Comparison of ENCODE assay signal across 8 cellular contexts in genomic region chr9:127244609-127245601, GRCh38. TPM values are rescaled to one million over a fixed set of nuclear protein-coding genes. Genes with fewer than 3 reads are reported as not detected.
DNase-seq lines count a peak whose midpoint lies in the region; ATAC-seq and TF ChIP-seq lines count a peak whose summit lies in the region.

No MANE protein-coding gene starts in this region.

- no peaks in the 10 kb centered on the region for H4K20me1 ChIP-seq in SK-N-SH (ENCODE audit: insufficient read depth)

- 17% methylated on average over 24 of the region's 53 CpGs for WGBS in SK-N-SH (ENCODE audit: low lambda C conversion rate)
- whole genome bisulfite sequencing in suprapubic skin = 19% methylated on average over 18 of the region's 53 CpGs

- peak overlapping the region in 1 of 2 experiments; percentile 36; a peak in 1 of 4 replicates for H3K27ac ChIP-seq in SK-N-SH (ENCODE audit: low read depth in 2 of 2, low read length in 1 of 2)
- peak overlapping the region; percentile 52 for H3K27ac ChIP-seq in suprapubic skin

- CTCF ChIA-PET in GM10248 (lab: Yijun Ruan, JAX) (interaction anchor here (1.0 to 1.8 kb wide), 5 partner anchors 9 to 152 kb away, joined by 3 to 5 read pairs (median 4); partner anchors contain the start of gene SLC2A8), SK-N-SH (lab: Yijun Ruan, JAX) (interaction anchor here (1.3 to 1.6 kb wide), 6 partner anchors 11 to 304 kb away, joined by 3 to 5 read pairs (median 4); no protein-coding TSS in a partner anchor)

- no peaks in the 10 kb centered on the region for H3F3A ChIP-seq in SK-N-SH (replicated peaks; ENCODE audit: insufficient read depth)

- peaks cover 9% of the 10 kb centered on the region for H3K4me1 Mint-ChIP-seq in activated naive CD4-positive, alpha-beta T cell treated with anti-CD3 and anti-CD28 coated beads, Interleukin-2, amount 50 U/mL, for 24 hours

- no peaks in the 10 kb centered on the region for H3K79me2 ChIP-seq in SK-N-SH (ENCODE audit: insufficient read depth)

- H3K9ac ChIP-seq in SK-N-SH = peak overlapping the region; percentile 58; the same call in 1 of the 2 replicates

- DNase-seq in GM10248 (ENCODE audit: extremely low spot score) (peak; percentile 98), NCI-H1092 treated with DMSO at 0.1 percent for 48 hours (lab: John Stamatoyannopoulos, UW) (peak; percentile 93), SK-N-SH (peak; percentile 95), glomerular endothelial cell (ENCODE audit: extremely low read depth, low read depth, low spot score) (peak; percentile 52), occipital lobe (lab: John Stamatoyannopoulos, UW) (peak; percentile 97), suprapubic skin (ENCODE audit: low spot score in 2 of 2) (peak; percentile 98 to 99)

- TF ChIP-seq EP300 in SK-N-SH (IDR thresholded peaks at IDR 0.05; ENCODE audit: borderline replicate concordance in 1 of 2, low read depth in 1 of 2, low read length in 1 of 2) = no peak
- no peak for TF ChIP-seq EP300 in suprapubic skin (IDR thresholded peaks at IDR 0.05)

- no peak for TF ChIP-seq RAD21 in SK-N-SH (IDR thresholded peaks at IDR 0.05; ENCODE audit: low read length)

- no peak for TF ChIP-seq POLR2A in suprapubic skin (IDR thresholded peaks at IDR 0.05)

- H3K9me3 ChIP-seq in SK-N-SH (no peaks in the 10 kb centered on the region), suprapubic skin (no peaks in the 10 kb centered on the region)

- H3K9me3 Mint-ChIP-seq in activated naive CD4-positive, alpha-beta T cell treated with anti-CD3 and anti-CD28 coated beads, Interleukin-2, amount 50 U/mL, for 24 hours = no peaks in the 10 kb centered on the region

- peak overlapping the region; percentile 77 for H3K4me2 ChIP-seq in SK-N-SH

- TF ChIP-seq CTCF in GM10248 (IDR thresholded peaks at IDR 0.05; ENCODE audit: control extremely low read depth, extremely low read depth, low read depth, missing control alignments) (no peak), SK-N-SH (IDR thresholded peaks at IDR 0.05) (no peak), suprapubic skin (IDR thresholded peaks at IDR 0.05) (no peak)

- peak; percentile 100 for ATAC-seq in HG02588 (IDR thresholded peaks at IDR 0.05; ENCODE audit: unreplicated experiment)

- H3K4me3 Mint-ChIP-seq in activated naive CD4-positive, alpha-beta T cell treated with anti-CD3 and anti-CD28 coated beads, Interleukin-2, amount 50 U/mL, for 24 hours = peak overlapping the region; percentile 89

- H3K27ac Mint-ChIP-seq in activated naive CD4-positive, alpha-beta T cell treated with anti-CD3 and anti-CD28 coated beads, Interleukin-2, amount 50 U/mL, for 24 hours = peak overlapping the region; percentile 76

- H3K9me2 ChIP-seq in SK-N-SH = no peaks in the 10 kb centered on the region

- H3K27me3 ChIP-seq in SK-N-SH (ENCODE audit: insufficient read depth) (no peaks in the 10 kb centered on the region), suprapubic skin (no peaks in the 10 kb centered on the region)

- H3K4me3 ChIP-seq in SK-N-SH (ENCODE audit: low read depth in 2 of 2, low read length in 1 of 2) = peak overlapping the region; percentile 57 to 66
- H3K4me3 ChIP-seq in suprapubic skin = peak overlapping the region; percentile 54

- POLR2A ChIA-PET in GM10248 (lab: Yijun Ruan, JAX) = interaction anchor here (1.0 kb wide), 1 partner anchor 152 kb away, joined by 3 read pairs; the partner anchor contains the start of gene SLC2A8
- POLR2A ChIA-PET in SK-N-SH (lab: Yijun Ruan, JAX) = interaction anchor here (0.6 to 1.7 kb wide), 6 partner anchors 9 to 75 kb away, joined by 3 to 7 read pairs (median 3); no protein-coding TSS in a partner anchor

- peaks cover 1% of the 10 kb centered on the region for H3K27me3 Mint-ChIP-seq in activated naive CD4-positive, alpha-beta T cell treated with anti-CD3 and anti-CD28 coated beads, Interleukin-2, amount 50 U/mL, for 24 hours

- peaks cover 0 to 9% of the 10 kb centered on the region in 2 experiments; a peak in 1 of 4 replicates for H3K4me1 ChIP-seq in SK-N-SH (ENCODE audit: control insufficient read depth in 1 of 2, insufficient read depth in 2 of 2, low read depth in 1 of 2, low read length in 1 of 2)
- H3K4me1 ChIP-seq in suprapubic skin = peaks cover 6% of the 10 kb centered on the region

- no peaks in the 10 kb centered on the region for H3K36me3 Mint-ChIP-seq in activated naive CD4-positive, alpha-beta T cell treated with anti-CD3 and anti-CD28 coated beads, Interleukin-2, amount 50 U/mL, for 24 hours

- H2AFZ ChIP-seq in SK-N-SH (ENCODE audit: low read depth) = peak overlapping the region; percentile 89

- H3K36me3 ChIP-seq in SK-N-SH (replicated peaks in 1 of 2; ENCODE audit: control insufficient read depth in 1 of 2, insufficient read depth in 2 of 2, low read length in 1 of 2) = peaks cover 0 to 2% of the 10 kb centered on the region in 2 experiments
- no peaks in the 10 kb centered on the region for H3K36me3 ChIP-seq in suprapubic skin

TF ChIP-seq in SK-N-SH, 30 proteins besides CTCF, POLR2A, EP300 and RAD21 (continues in another document):
- 0 out of 2 replicates have a peak, but pooled peaks have one; percentile 38 for TF ChIP-seq ZBTB33 (IDR thresholded peaks at IDR 0.05; ENCODE audit: borderline replicate concordance, low read depth)
- no peak for TF ChIP-seq USF2 (IDR thresholded peaks at IDR 0.05; ENCODE audit: borderline replicate concordance, low read depth, low read length)
- TF ChIP-seq CHD2 (IDR thresholded peaks at IDR 0.05; ENCODE audit: low read length, partially characterized antibody) = peak; percentile 82
- TF ChIP-seq TEAD4 (IDR thresholded peaks at IDR 0.05; ENCODE audit: borderline replicate concordance, insufficient read depth) = no peak
- no peak for TF ChIP-seq GATA2 (CRISPR knock-in tag; IDR thresholded peaks at IDR 0.05)
- no peak for TF ChIP-seq YY1 (IDR thresholded peaks at IDR 0.05; ENCODE audit: low read depth)
- TF ChIP-seq EZH2phosphoT487 (IDR thresholded peaks at IDR 0.05; ENCODE audit: borderline replicate concordance, low read depth) = no peak
- no peak for TF ChIP-seq SIN3A (IDR thresholded peaks at IDR 0.05; ENCODE audit: borderline replicate concordance, low read depth, low read length)
- TF ChIP-seq USF1 (IDR thresholded peaks at IDR 0.05; ENCODE audit: borderline replicate concordance, low read depth) = no peak
- no peak for TF ChIP-seq FOXJ3 (CRISPR knock-in tag; IDR thresholded peaks at IDR 0.05)
- TF ChIP-seq, protein P1, sequence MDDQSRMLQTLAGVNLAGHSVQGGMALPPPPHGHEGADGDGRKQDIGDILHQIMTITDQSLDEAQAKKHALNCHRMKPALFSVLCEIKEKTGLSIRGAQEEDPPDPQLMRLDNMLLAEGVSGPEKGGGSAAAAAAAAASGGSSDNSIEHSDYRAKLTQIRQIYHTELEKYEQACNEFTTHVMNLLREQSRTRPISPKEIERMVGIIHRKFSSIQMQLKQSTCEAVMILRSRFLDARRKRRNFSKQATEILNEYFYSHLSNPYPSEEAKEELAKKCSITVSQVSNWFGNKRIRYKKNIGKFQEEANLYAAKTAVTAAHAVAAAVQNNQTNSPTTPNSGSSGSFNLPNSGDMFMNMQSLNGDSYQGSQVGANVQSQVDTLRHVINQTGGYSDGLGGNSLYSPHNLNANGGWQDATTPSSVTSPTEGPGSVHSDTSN (IDR thresholded peaks at IDR 0.05) = peak; percentile 98
- peak; percentile 41 for TF ChIP-seq GABPA (IDR thresholded peaks at IDR 0.05; ENCODE audit: low read depth)
- TF ChIP-seq ELF1 (IDR thresholded peaks at IDR 0.05) = no peak
- TF ChIP-seq TCF12 (IDR thresholded peaks at IDR 0.05) = no peak
- TF ChIP-seq RFX5 (IDR thresholded peaks at IDR 0.05; ENCODE audit: low read length) = 0 out of 2 replicates have a peak, but pooled peaks have one; percentile 27
- TF ChIP-seq FOXM1 (IDR thresholded peaks at IDR 0.05; ENCODE audit: low read depth) = no peak
- peak; percentile 68 for TF ChIP-seq POLR2AphosphoS5 (IDR thresholded peaks at IDR 0.05; ENCODE audit: low read depth, low read length)
- TF ChIP-seq TAF1 (IDR thresholded peaks at IDR 0.05; ENCODE audit: borderline replicate concordance, low read depth, low read length) = peak; percentile 59; the same call in 1 of the 2 replicates
- peak; percentile 89 for TF ChIP-seq MXI1 (IDR thresholded peaks at IDR 0.05; ENCODE audit: low read depth, low read length)
- no peak for TF ChIP-seq RCOR1 (IDR thresholded peaks at IDR 0.05; ENCODE audit: low read length)

RNA-seq across cellular contexts. Expression of gene GARNL3, which starts 19.7 kb away (rescaled TPM):
- polyA plus RNA-seq in SK-N-SH (2012; rRNA removed) = 9.1 and 10.4 TPM in 2 replicates
- 5.4 and 6.9 TPM in 2 replicates for polyA plus RNA-seq in SK-N-SH (2012; cell fraction: cytosol; rRNA removed)
- 29.0 and 36.8 TPM in 2 replicates for polyA plus RNA-seq in SK-N-SH (2012; cell fraction: nucleus; rRNA removed)
- 2.9 and 20.2 TPM in 2 replicates for total RNA-seq in glomerular endothelial cell
- total RNA-seq in occipital lobe = 76.4 TPM
- 10 to 100 TPM; 12.5 to 23.3 (median 18.4) TPM for total RNA-seq in suprapubic skin
